ENCODE assay signal across 8 cellular contexts in the genomic region with DNA sequence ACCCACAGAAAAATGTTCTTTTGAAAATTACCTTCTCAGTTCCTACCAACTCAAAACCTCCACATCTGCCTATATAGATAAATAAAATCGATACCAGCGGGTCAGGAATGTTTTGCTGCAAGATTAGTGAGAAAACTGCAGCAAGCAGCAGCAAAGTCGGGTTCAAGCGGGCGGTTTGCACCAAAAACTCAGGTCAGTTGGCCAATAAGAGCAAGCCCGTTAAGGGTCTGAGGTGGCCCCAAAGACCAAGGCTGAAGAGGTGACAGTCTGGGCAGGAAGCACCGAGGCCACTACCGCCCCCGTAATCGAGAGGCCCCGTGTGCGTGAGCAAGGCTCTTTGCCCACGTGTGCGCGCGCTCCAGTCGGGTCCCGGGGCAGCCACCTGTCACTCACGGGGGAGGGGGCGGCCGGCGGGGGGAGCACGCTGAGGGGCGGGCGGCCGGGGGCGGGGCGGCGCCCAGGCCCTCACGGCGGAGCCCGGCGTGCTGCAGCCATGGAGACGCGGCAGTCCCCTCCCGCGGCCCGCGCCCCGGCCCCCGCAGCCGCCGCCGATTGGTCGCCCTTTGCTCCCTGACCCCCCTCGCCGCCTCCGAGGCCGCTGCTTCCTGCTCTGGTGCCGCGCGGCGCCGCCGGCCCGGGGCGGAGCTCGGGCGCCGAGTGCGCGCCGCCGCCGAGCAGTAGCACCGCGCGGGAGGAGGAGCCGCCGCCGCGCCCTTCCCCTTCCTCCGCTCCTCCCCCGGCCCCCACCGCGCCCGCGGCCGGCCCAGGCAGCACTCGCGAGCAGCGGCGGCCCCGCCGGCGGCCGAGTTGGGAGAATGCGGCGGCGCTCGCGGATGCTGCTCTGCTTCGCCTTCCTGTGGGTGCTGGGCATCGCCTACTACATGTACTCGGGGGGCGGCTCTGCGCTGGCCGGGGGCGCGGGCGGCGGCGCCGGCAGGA. TPM values are rescaled to one million over a fixed set of nuclear protein-coding genes. Genes with fewer than 3 reads are reported as not detected.
DNase-seq lines count a peak whose midpoint lies in the region; ATAC-seq and TF ChIP-seq lines count a peak whose summit lies in the region.

A gene (plus strand): TSS at position 773 of the 939 bp plus-strand sequence. CDS start 43 bp downstream, at position 816.

- H3K27me3 Mint-ChIP-seq in naive thymus-derived CD4-positive, alpha-beta T cell: peaks cover 0 to 10% (median 0%) of the 10 kb centered on the region in 5 donors
- H3K27me3 Mint-ChIP-seq in stimulated activated memory B cell treated with anti-CD40 and anti-IgM and Interleukin-4, amounts not matched to agents 10 μg/mL and 1 μg/mL and 100 μg/mL, for 72 hours: no peaks in the 10 kb centered on the region

- POLR2A ChIA-PET in RWPE1 (lab: Yijun Ruan, JAX; ENCODE audit: low non-redundant PET): no interaction called here
- POLR2A ChIA-PET in naive thymus-derived CD4-positive, alpha-beta T cell (lab: Charles Lee): interaction anchor here (0.6 to 1.0 kb wide), 3 partner anchors 11 to 558 kb away, joined by 3 to 4 read pairs (median 3); no protein-coding TSS in a partner anchor

- H3K27ac ChIP-seq in RWPE1: peak within 1 kb of the TSS; percentile 90
- peak within 1 kb of the TSS; percentile 84 for H3K27ac ChIP-seq in fibroblast of lung (ENCODE audit: insufficient read depth, low read length)
- H3K27ac ChIP-seq in naive thymus-derived CD4-positive, alpha-beta T cell (ENCODE audit: low read depth, low read length): peak within 1 kb of the TSS; percentile 82

- intact Hi-C loops in naive thymus-derived CD4-positive, alpha-beta T cell (cut with micrococcal nuclease): loop anchor here (1.0 to 10.0 kb wide), 24 partner anchors 36 to 1356 kb away; a partner anchor contains a TSS

- peaks cover 42% of the 10 kb centered on the region for H3K79me2 ChIP-seq in fibroblast of lung (ENCODE audit: control insufficient read depth, insufficient read depth, low read length)

- H3K27me3 ChIP-seq in fibroblast of lung (ENCODE audit: control insufficient read depth, insufficient read depth, low read length): no peaks in the 10 kb centered on the region
- no peaks in the 10 kb centered on the region for H3K27me3 ChIP-seq in naive thymus-derived CD4-positive, alpha-beta T cell (ENCODE audit: control insufficient read depth in 2 of 2, insufficient read depth in 2 of 2, low read length in 2 of 2)

- no peaks in the 10 kb centered on the region for H3K36me3 ChIP-seq in fibroblast of lung (ENCODE audit: control insufficient read depth, insufficient read depth, low read length)
- H3K36me3 ChIP-seq in naive thymus-derived CD4-positive, alpha-beta T cell (ENCODE audit: control insufficient read depth in 2 of 3, insufficient read depth in 3 of 3, low read length in 3 of 3): no peaks in the 10 kb centered on the region

- peaks cover 15 to 48% (median 38%) of the 10 kb centered on the region in 7 donors for H3K4me1 Mint-ChIP-seq in naive thymus-derived CD4-positive, alpha-beta T cell
- H3K4me1 Mint-ChIP-seq in stimulated activated memory B cell treated with anti-CD40 and anti-IgM and Interleukin-4, amounts not matched to agents 10 μg/mL and 1 μg/mL and 100 μg/mL, for 72 hours: peaks cover 53% of the 10 kb centered on the region

- H3K27ac Mint-ChIP-seq in naive thymus-derived CD4-positive, alpha-beta T cell: peak within 1 kb of the TSS; percentile 88 to 97 (median 91)
- H3K27ac Mint-ChIP-seq in stimulated activated memory B cell treated with anti-CD40 and anti-IgM and Interleukin-4, amounts not matched to agents 10 μg/mL and 1 μg/mL and 100 μg/mL, for 72 hours: peak within 1 kb of the TSS; percentile 92

- no peak for TF ChIP-seq CTCF in LNCaP clone FGC (IDR thresholded peaks at IDR 0.05; ENCODE audit: control insufficient read depth, extremely low read depth, insufficient read depth)
- TF ChIP-seq CTCF in RWPE1 (conservative IDR thresholded peaks at IDR 0.05; ENCODE audit: low read depth): no peak
- no peak for TF ChIP-seq CTCF in fibroblast of lung (conservative IDR thresholded peaks at IDR 0.05 in 1 of 2, IDR thresholded peaks at IDR 0.05 in 1 of 2; ENCODE audit: low read depth in 1 of 2, low read length in 2 of 2)

- peaks cover 0 to 8% (median 0%) of the 10 kb centered on the region in 11 donors for H3K9me3 Mint-ChIP-seq in naive thymus-derived CD4-positive, alpha-beta T cell
- H3K9me3 Mint-ChIP-seq in stimulated activated memory B cell treated with anti-CD40 and anti-IgM and Interleukin-4, amounts not matched to agents 10 μg/mL and 1 μg/mL and 100 μg/mL, for 72 hours: peaks cover 4% of the 10 kb centered on the region

- CTCF ChIA-PET in RWPE1 (lab: Yijun Ruan, JAX): interaction anchor here (1.0 kb wide), 1 partner anchor 11 kb away, joined by 3 read pairs; no protein-coding TSS in a partner anchor
- CTCF ChIA-PET in naive thymus-derived CD4-positive, alpha-beta T cell (lab: Charles Lee): no interaction called here

- H3K4me3 Mint-ChIP-seq in naive thymus-derived CD4-positive, alpha-beta T cell: peak within 1 kb of the TSS; percentile 88 to 97 (median 92)
- peak within 1 kb of the TSS; percentile 96 for H3K4me3 Mint-ChIP-seq in stimulated activated memory B cell treated with anti-CD40 and anti-IgM and Interleukin-4, amounts not matched to agents 10 μg/mL and 1 μg/mL and 100 μg/mL, for 72 hours

- peaks cover 2% of the 10 kb centered on the region for H3K4me1 ChIP-seq in fibroblast of lung (ENCODE audit: control insufficient read depth, extremely low read depth, insufficient read depth, low read length)
- H3K4me1 ChIP-seq in naive thymus-derived CD4-positive, alpha-beta T cell (ENCODE audit: control insufficient read depth in 2 of 2, insufficient read depth in 2 of 2, low read length in 2 of 2): no peaks in the 10 kb centered on the region

- ATAC-seq in naive thymus-derived CD4-positive, alpha-beta T cell: peak; percentile 96
- peak; percentile 95 for ATAC-seq in stimulated activated memory B cell treated with anti-CD40 and anti-IgM and Interleukin-4, amounts not matched to agents 10 μg/mL and 1 μg/mL and 100 μg/mL, for 72 hours

- H3K4me3 ChIP-seq in LNCaP clone FGC (ENCODE audit: low read depth, low read length) (peak within 1 kb of the TSS; percentile 88), fibroblast of lung (replicated peaks in 1 of 4; ENCODE audit: control extremely low read depth in 1 of 4, insufficient read depth in 1 of 4, low read depth in 3 of 4, low read length in 4 of 4) (peak within 1 kb of the TSS; percentile 70 to 92 (median 86))
- peak within 1 kb of the TSS; percentile 59 for H3K4me3 ChIP-seq in naive thymus-derived CD4-positive, alpha-beta T cell (ENCODE audit: low read length)

- H3K36me3 Mint-ChIP-seq in naive thymus-derived CD4-positive, alpha-beta T cell: peaks cover 0 to 6% (median 0%) of the 10 kb centered on the region in 5 donors
- H3K36me3 Mint-ChIP-seq in stimulated activated memory B cell treated with anti-CD40 and anti-IgM and Interleukin-4, amounts not matched to agents 10 μg/mL and 1 μg/mL and 100 μg/mL, for 72 hours: peaks cover 1% of the 10 kb centered on the region

- DNase-seq in EH (ENCODE audit: low read depth) (peak; percentile 90), GOT3 (lab: John Stamatoyannopoulos, UW) (peak; percentile 97), LNCaP clone FGC (ENCODE audit: low read depth) (peak; percentile 52), RWPE1 (ENCODE audit: low spot score) (peak; percentile 95), fibroblast of lung (ENCODE audit: low read depth in 2 of 2) (peak; percentile 78 to 82)
- peak; percentile 68 to 86 for DNase-seq in activated T-helper 1 cell treated with anti-CD3 and anti-CD28 coated beads, Interleukin-2, amount 50 U/mL, for 16 hours (ENCODE audit: low read depth in 1 of 2, low spot score in 1 of 2)
- DNase-seq in naive thymus-derived CD4-positive, alpha-beta T cell: peak; percentile 86 to 91 (median 89)

- H2AFZ ChIP-seq in fibroblast of lung (ENCODE audit: low read length): peak within 1 kb of the TSS; percentile 87

- H3K9me3 ChIP-seq in fibroblast of lung (ENCODE audit: control insufficient read depth, insufficient read depth, low read depth, low read length): no peaks in the 10 kb centered on the region
- H3K9me3 ChIP-seq in naive thymus-derived CD4-positive, alpha-beta T cell (ENCODE audit: control insufficient read depth in 2 of 3, low read length in 3 of 3): no peaks in the 10 kb centered on the region

- H3K9ac ChIP-seq in fibroblast of lung (ENCODE audit: insufficient read depth, low read length): peak within 1 kb of the TSS; percentile 87

- no peaks in the 10 kb centered on the region for H4K20me1 ChIP-seq in fibroblast of lung (ENCODE audit: control insufficient read depth, extremely low read depth, insufficient read depth, low read length)

- peak within 1 kb of the TSS; percentile 88 for H3K4me2 ChIP-seq in fibroblast of lung (ENCODE audit: extremely low read depth, insufficient read depth, low read length)

RNA-seq across cellular contexts. Expression of the gene that starts here (rescaled TPM):
- total RNA-seq in fibroblast of lung: 61.6 and 106 TPM in 2 replicates
- polyA plus RNA-seq in fibroblast of lung: 111 and 115 TPM in 2 replicates
- polyA plus RNA-seq in fibroblast of lung (2012): 124 and 130 TPM in 2 replicates
- 76.1 and 79.5 TPM in 2 replicates for polyA minus RNA-seq in fibroblast of lung (ENCODE audit: low replicate concordance)
- total RNA-seq in naive thymus-derived CD4-positive, alpha-beta T cell: 10 to 100 TPM; 18.7 to 32.7 (median 26.4) TPM
- polyA plus RNA-seq in naive thymus-derived CD4-positive, alpha-beta T cell: 10 to 100 TPM; 12.0 to 13.1 TPM

Comparison
In these comparisons a context has a peak if more than half of its experiments do, and no peak if none do; other contexts are left out.
1. Peak in every context shown above with its lines: DNase-seq, ATAC-seq, H3K4me3 ChIP-seq and H3K27ac ChIP-seq.